Comparison of ENCODE assay signal across 12 cellular contexts in genomic region chr11:10906521-10906920, GRCh38. TPM values are rescaled to one million over a fixed set of nuclear protein-coding genes. Genes with fewer than 3 reads are reported as not detected.
DNase-seq lines count a peak whose midpoint lies in the region; ATAC-seq and TF ChIP-seq lines count a peak whose summit lies in the region.
"Had no signal": no experiment of that assay in that cellular context is flagged by ENCODE, and none has a peak within 500 bp of the region (broad histone marks: within the 10 kb centered on the region; RNA-seq: fewer than 3 reads in every experiment).

No MANE protein-coding gene starts in this region.

- CTCF ChIA-PET in Caco-2 (lab: Charles Lee): interaction anchor here (0.5 to 1.7 kb wide), 5 partner anchors 24 to 136 kb away, joined by 3 to 7 read pairs (median 5); partner anchors contain the start of gene EIF4G2

- H4K20me1 ChIP-seq in GM23338 (replicated peaks; ENCODE audit: insufficient read depth): no peaks in the 10 kb centered on the region

- no peaks in the 10 kb centered on the region for H3K9me3 ChIP-seq in Caco-2
- H3K9me3 ChIP-seq: tibial artery had no signal

- no peak overlapping the region for H2AFZ ChIP-seq in GM23338

- no peaks in the 10 kb centered on the region for H3K79me2 ChIP-seq in GM23338 (replicated peaks; ENCODE audit: insufficient read depth)

- intact Hi-C loops in Caco-2 (cut with micrococcal nuclease; ENCODE audit: unreplicated experiment): loop anchor here (2.0 kb wide), 2 partner anchors 28 to 114 kb away; no protein-coding TSS in a partner anchor

- H3K4me3 ChIP-seq in Caco-2 (ENCODE audit: low read depth, low read length) (no peak overlapping the region), brain microvascular endothelial cell (ENCODE audit: low read depth, low read length) (no peak overlapping the region), GM23338 (no peak overlapping the region)
- H3K4me3 ChIP-seq: tibial artery had no signal

- POLR2A ChIA-PET in Caco-2 (lab: Charles Lee): interaction anchor here (2.1 kb wide), 1 partner anchor 98 kb away, joined by 11 read pairs; the partner anchor contains the start of gene EIF4G2

- H3K4me2 ChIP-seq in GM23338: no peak overlapping the region

- H3K9me3 Mint-ChIP-seq in Caco-2 (ENCODE audit: unreplicated experiment): no peaks in the 10 kb centered on the region
- H3K9me3 Mint-ChIP-seq in GM23338: peaks cover 3% of the 10 kb centered on the region; the same call in 1 of the 3 replicates
- H3K9me3 Mint-ChIP-seq: activated B cell treated with CpG ODN at 0.5 μM for 24 hours; activated T-helper 2 cell treated with anti-CD3 and anti-CD28 coated beads, Interferon-gamma antibody, Interleukin-2, Interleukin-4, amounts not matched to agents 10 μg/mL and 5 μg/mL and 100 μg/mL, durations not matched to agents 14 hours and 24 hours and 36 hours had no signal

- no peak overlapping the region for H3K4me3 Mint-ChIP-seq in Caco-2 (ENCODE audit: unreplicated experiment)
- H3K4me3 Mint-ChIP-seq in GM23338: no peak overlapping the region
- H3K4me3 Mint-ChIP-seq: activated B cell treated with CpG ODN at 0.5 μM for 24 hours had no signal

- H3K36me3 ChIP-seq in Caco-2 (ENCODE audit: control insufficient read depth, insufficient read depth, low read length) (no peaks in the 10 kb centered on the region), brain microvascular endothelial cell (replicated peaks) (no peaks in the 10 kb centered on the region), GM23338 (ENCODE audit: insufficient read depth) (no peaks in the 10 kb centered on the region)
- H3K36me3 ChIP-seq: tibial artery had no signal

- ATAC-seq in GM23338: no peak

- H3K27ac ChIP-seq in brain microvascular endothelial cell (no peak overlapping the region), GM23338 (ENCODE audit: low read depth) (no peak overlapping the region)
- H3K27ac ChIP-seq: tibial artery had no signal

- H3K27me3 ChIP-seq in Caco-2 (replicated peaks; ENCODE audit: control insufficient read depth, insufficient read depth, low read length) (no peaks in the 10 kb centered on the region), brain microvascular endothelial cell (replicated peaks) (no peaks in the 10 kb centered on the region), GM23338 (ENCODE audit: insufficient read depth) (no peaks in the 10 kb centered on the region)
- H3K27me3 ChIP-seq: tibial artery had no signal

- H3K36me3 Mint-ChIP-seq in Caco-2 (ENCODE audit: insufficient read depth, unreplicated experiment) (no peaks in the 10 kb centered on the region), GM23338 (ENCODE audit: low read depth) (peaks cover 3% of the 10 kb centered on the region; the same call in 2 of the 3 replicates)

- in situ Hi-C loops in brain microvascular endothelial cell (cut with HindIII; ENCODE audit: low pct_ligation_motif_present, low sequenced_read_pairs): no loop called here

- no peak overlapping the region for H3K27ac Mint-ChIP-seq in Caco-2 (ENCODE audit: unreplicated experiment)
- no peak overlapping the region for H3K27ac Mint-ChIP-seq in GM23338
- H3K27ac Mint-ChIP-seq: activated B cell treated with CpG ODN at 0.5 μM for 24 hours; activated T-helper 2 cell treated with anti-CD3 and anti-CD28 coated beads, Interferon-gamma antibody, Interleukin-2, Interleukin-4, amounts not matched to agents 10 μg/mL and 5 μg/mL and 100 μg/mL, durations not matched to agents 14 hours and 24 hours and 36 hours; progenitor cell of endocrine pancreas had no signal

- peak; percentile 47 to 59 for DNase-seq in Caco-2
- DNase-seq in NCI-H1694 treated with DMSO at 0.1 percent for 48 hours (lab: John Stamatoyannopoulos, UW): peak; percentile 67
- DNase-seq in brain microvascular endothelial cell: peak; percentile 26
- peak; percentile 50 to 65 for DNase-seq in lung microvascular endothelial cell (ENCODE audit: low read depth in 2 of 2)
- no peak for DNase-seq in anterior cingulate cortex (lab: John Stamatoyannopoulos, UW)
- DNase-seq in COLO829 (ENCODE audit: low spot score): no peak
- no peak for DNase-seq in midbrain (lab: John Stamatoyannopoulos, UW)
- no peak for DNase-seq in GM23338 (ENCODE audit: low spot score)
- DNase-seq: activated B cell treated with CpG ODN at 0.5 μM for 24 hours, tibial artery had no signal

- peaks cover 15% of the 10 kb centered on the region; the same call in 1 of the 2 replicates for H3K9me2 ChIP-seq in GM23338 (ENCODE audit: insufficient read depth)

- H3K27me3 Mint-ChIP-seq in Caco-2 (ENCODE audit: insufficient read depth, unreplicated experiment) (no peaks in the 10 kb centered on the region), GM23338 (ENCODE audit: insufficient read depth, low read depth, poor library complexity) (no peaks in the 10 kb centered on the region)

- H3K4me1 ChIP-seq in Caco-2: peaks cover 20% of the 10 kb centered on the region
- H3K4me1 ChIP-seq in GM23338 (ENCODE audit: insufficient read depth): peaks cover 12% of the 10 kb centered on the region

- H3F3A ChIP-seq in GM23338 (replicated peaks; ENCODE audit: low read depth): no peaks in the 10 kb centered on the region

- BruUV-seq in Caco-2 (replicated peaks; lab: Mats Ljungman, UMichigan): no TSS peak

- TF ChIP-seq CTCF in Caco-2 (IDR thresholded peaks at IDR 0.05; ENCODE audit: insufficient read depth in 1 of 2, low read depth in 1 of 2, low read length in 1 of 2, severe bottlenecking in 1 of 2, unreplicated experiment in 1 of 2) (peak; percentile 13 to 27), brain microvascular endothelial cell (IDR thresholded peaks at IDR 0.05; ENCODE audit: low read depth, low read length, missing control alignments) (peak; percentile 39), GM23338 (conservative IDR thresholded peaks at IDR 0.05; ENCODE audit: low read depth in 2 of 2) (no peak)

- H3K4me1 Mint-ChIP-seq in Caco-2 (ENCODE audit: low read depth, unreplicated experiment): peaks cover 26% of the 10 kb centered on the region
- H3K4me1 Mint-ChIP-seq in GM23338: peaks cover 22% of the 10 kb centered on the region
- H3K4me1 Mint-ChIP-seq: activated B cell treated with CpG ODN at 0.5 μM for 24 hours had no signal

TF ChIP-seq in GM23338, 12 proteins besides CTCF, POLR2A, EP300 and RAD21:
- TF ChIP-seq JUNB (IDR thresholded peaks at IDR 0.05; ENCODE audit: unreplicated experiment) (no peak), CREB1 (CRISPR knock-in tag; IDR thresholded peaks at IDR 0.05; ENCODE audit: low read depth) (no peak)

RNA-seq across cellular contexts. Expression of gene ZBED5, which starts 48.7 kb away (rescaled TPM):
- total RNA-seq in Caco-2 (2022) (42.1 and 53.2 TPM in 2 replicates), lung microvascular endothelial cell (7.4 and 9.3 TPM in 2 replicates)
- total RNA-seq in GM23338 (2014; rRNA removed; shearing (Covaris generic)): 53.9 and 54.1 TPM in 2 replicates
- 56.1 and 56.3 TPM in 2 replicates for polyA plus RNA-seq in GM23338 (2016; fragmentation: Nextera tagmentation; extraction: Ambion mirVana)

Comparison
In these comparisons a context has a peak if more than half of its experiments do, and no peak if none do; other contexts are left out.
1. DNase-seq: peak in Caco-2 (2 of 2), NCI-H1694 treated with DMSO at 0.1 percent for 48 hours (single experiment), brain microvascular endothelial cell (single experiment) and lung microvascular endothelial cell (2 of 2); none in anterior cingulate cortex (0 of 58), COLO829 (single experiment), midbrain (single experiment) and GM23338 (single experiment).
2. CTCF ChIP-seq: peak in Caco-2 (2 of 2) and brain microvascular endothelial cell (single experiment); none in GM23338 (0 of 2).